ENCODE assay signal across 20 cellular contexts in genomic region chr4:28921886-28922285, GRCh38.
DNase-seq lines count a peak whose midpoint lies in the region; ATAC-seq, FAIRE-seq and TF ChIP-seq lines count a peak whose summit lies in the region.
"Had no signal": no experiment of that assay in that cellular context is flagged by ENCODE, and none has a peak within 500 bp of the region (broad histone marks: within the 10 kb centered on the region; RNA-seq: fewer than 3 reads in every experiment).

No MANE protein-coding gene starts in this region.

- H4K20me1 ChIP-seq in PC-3 (ENCODE audit: low read length): no peaks in the 10 kb centered on the region

- no peaks in the 10 kb centered on the region for H3K79me2 ChIP-seq in PC-3 (ENCODE audit: low read length)

- no peaks in the 10 kb centered on the region for H3K9me2 ChIP-seq in PC-3 (replicated peaks; ENCODE audit: low read length)

- no peaks in the 10 kb centered on the region for H3K36me3 ChIP-seq in PC-3 (ENCODE audit: low read depth, low read length)
- H3K36me3 ChIP-seq: BE2C, Peyer's patch, SJSA1 had no signal

- intact Hi-C loops in PC-3 (cut with micrococcal nuclease): no loop called here

- no TSS peak for BruUV-seq in PC-3 (replicated peaks; lab: Mats Ljungman, UMichigan)

- no peaks in the 10 kb centered on the region for H3K9me3 ChIP-seq in PC-3 (ENCODE audit: low read length)
- H3K9me3 ChIP-seq: BE2C, SJSA1 had no signal

- ATAC-seq in PC-3: no peak

- H3F3A ChIP-seq in PC-3 (ENCODE audit: low read length, unreplicated experiment): no peaks in the 10 kb centered on the region

- H2AFZ ChIP-seq in PC-3 (ENCODE audit: low read length): no peak overlapping the region

- no peaks in the 10 kb centered on the region for H3K27me3 ChIP-seq in PC-3 (ENCODE audit: low read length)
- H3K27me3 ChIP-seq: BE2C, Peyer's patch, SJSA1 had no signal

- no peak for FAIRE-seq in D721Med (lab: Jason Lieb, UNC)
- FAIRE-seq: A204.1 had no signal

- H3K9ac ChIP-seq in PC-3 (ENCODE audit: low read length): no peak overlapping the region

- CTCF ChIA-PET in PC-3 (lab: Charles Lee): no interaction called here

- POLR2A ChIA-PET in PC-3 (lab: Charles Lee; ENCODE audit: unreplicated experiment): no interaction called here

- no peaks in the 10 kb centered on the region for H3K4me1 ChIP-seq in PC-3 (ENCODE audit: insufficient read depth, low read length)
- H3K4me1 ChIP-seq: BE2C, Peyer's patch, SJSA1 had no signal

- TF ChIP-seq CTCF in PC-3 (conservative IDR thresholded peaks at IDR 0.05; ENCODE audit: low read depth, low read length) (no peak), epithelial cell of esophagus (IDR thresholded peaks at IDR 0.05; ENCODE audit: insufficient read depth, low read depth, low read length, missing control alignments) (no peak), D721Med (IDR thresholded peaks at IDR 0.05; ENCODE audit: insufficient read depth, missing control alignments) (no peak)

- H3K4me2 ChIP-seq in PC-3 (ENCODE audit: low read length): no peak overlapping the region

- H3K4me3 ChIP-seq in PC-3 (ENCODE audit: low read length) (no peak overlapping the region), epithelial cell of esophagus (ENCODE audit: low read length) (no peak overlapping the region)
- H3K4me3 ChIP-seq: Peyer's patch, SJSA1 had no signal

- DNase-seq in EL (peak; percentile 22), PC-3 (peak; percentile 3), epithelial cell of esophagus (ENCODE audit: low read depth) (peak; percentile 34), non-pigmented ciliary epithelial cell (ENCODE audit: low read depth) (peak; percentile 41), D721Med (ENCODE audit: insufficient read length, low spot score) (no peak), superior temporal gyrus (ENCODE audit: extremely low spot score) (no peak), SKM-1 (lab: John Stamatoyannopoulos, UW; ENCODE audit: unreplicated experiment) (no peak), SHP77 (lab: John Stamatoyannopoulos, UW) (no peak)
- DNase-seq: BE2C, DMS79 treated with DMSO at 0.1 percent for 48 hours, GF-D8, Karpas-422, NCI-H1694 treated with DMSO at 0.1 percent for 48 hours, NCI-H2081 treated with DMSO at 0.1 percent for 48 hours, NCI-H2171 treated with DMSO at 0.1 percent for 48 hours, NCI-H524 treated with DMSO at 0.1 percent for 48 hours, NCI-H82, Peyer's patch had no signal

- no peak overlapping the region for H3K27ac ChIP-seq in PC-3 (ENCODE audit: low read length)
- H3K27ac ChIP-seq: Peyer's patch, SJSA1 had no signal

Comparison
In these comparisons a context has a peak if more than half of its experiments do, and no peak if none do; other contexts are left out.
1. DNase-seq: peak in EL (single experiment), PC-3 (single experiment), epithelial cell of esophagus (single experiment) and non-pigmented ciliary epithelial cell (single experiment); none in D721Med (single experiment), superior temporal gyrus (single experiment), SKM-1 (single experiment) and SHP77 (0 of 2).